ENCODE assay signal across 15 cellular contexts in genomic region chr10:125991009-125991788, GRCh38.
DNase-seq lines count a peak whose midpoint lies in the region; ATAC-seq and TF ChIP-seq lines count a peak whose summit lies in the region.
"Had no signal": no experiment of that assay in that cellular context is flagged by ENCODE, and none has a peak within 500 bp of the region (broad histone marks: within the 10 kb centered on the region; RNA-seq: fewer than 3 reads in every experiment).

No MANE protein-coding gene starts in this region.

- H3K36me3 ChIP-seq in SK-N-SH (replicated peaks in 1 of 2; ENCODE audit: control insufficient read depth in 1 of 2, insufficient read depth in 2 of 2, low read length in 1 of 2) (no peaks in the 10 kb centered on the region), mesenchymal stem cell (ENCODE audit: control insufficient read depth in 1 of 2, insufficient read depth in 2 of 2, low read depth in 1 of 2, low read length in 2 of 2) (peaks cover 3 to 16% of the 10 kb centered on the region in 2 experiments)
- H3K36me3 ChIP-seq: SJSA1 had no signal

- no peak overlapping the region for H2AK5ac ChIP-seq in mesenchymal stem cell (ENCODE audit: low read length, severe bottlenecking)

- no peaks in the 10 kb centered on the region for H3K79me2 ChIP-seq in SK-N-SH (ENCODE audit: insufficient read depth)

- POLR2A ChIA-PET in SK-N-SH (lab: Yijun Ruan, JAX) (interaction anchor here (0.7 kb wide), 1 partner anchor 74 kb away, joined by 4 read pairs; no protein-coding TSS in a partner anchor), activated B cell treated with CpG ODN at 0.5 μM for 24 hours (lab: Charles Lee) (interaction anchor here (0.7 kb wide), 1 partner anchor 710 kb away, joined by 7 read pairs; no protein-coding TSS in a partner anchor)

- no peaks in the 10 kb centered on the region for H3K9me3 ChIP-seq in SK-N-SH
- no peaks in the 10 kb centered on the region for H3K9me3 ChIP-seq in mesenchymal stem cell (ENCODE audit: control insufficient read depth, low read length)
- H3K9me3 ChIP-seq: SJSA1 had no signal

- H3K27ac Mint-ChIP-seq in activated B cell treated with CpG ODN at 0.5 μM for 24 hours, result peak overlapping the region; percentile 18
- H3K27ac Mint-ChIP-seq in osteocyte (ENCODE audit: unreplicated experiment), result no peak overlapping the region
- H3K27ac Mint-ChIP-seq: IgD-negative memory B cell had no signal

- no peaks in the 10 kb centered on the region for H3K27me3 Mint-ChIP-seq in activated B cell treated with CpG ODN at 0.5 μM for 24 hours
- no peaks in the 10 kb centered on the region for H3K27me3 Mint-ChIP-seq in osteocyte (ENCODE audit: unreplicated experiment)
- H3K27me3 Mint-ChIP-seq: IgD-negative memory B cell had no signal

- H3F3A ChIP-seq in SK-N-SH (replicated peaks; ENCODE audit: insufficient read depth), result no peaks in the 10 kb centered on the region

- H3K27ac ChIP-seq in SK-N-SH (ENCODE audit: low read depth in 2 of 2, low read length in 1 of 2) (no peak overlapping the region), mesenchymal stem cell (ENCODE audit: low read length, poor library complexity, severe bottlenecking) (no peak overlapping the region)
- H3K27ac ChIP-seq: RWPE1, SJSA1 had no signal

- ATAC-seq in SK-N-SH treated with all-trans-retinoic acid at 6 μM for 48 hours (no peak), activated B cell treated with CpG ODN at 0.5 μM for 24 hours (ENCODE audit: low read depth) (no peak), HG03196 (IDR thresholded peaks at IDR 0.05; ENCODE audit: unreplicated experiment) (no peak)

- H3K9me3 Mint-ChIP-seq in activated B cell treated with CpG ODN at 0.5 μM for 24 hours (peaks cover 8% of the 10 kb centered on the region), osteocyte (ENCODE audit: unreplicated experiment) (no peaks in the 10 kb centered on the region)

- H3K4me2 ChIP-seq in SK-N-SH (no peak overlapping the region), mesenchymal stem cell (ENCODE audit: low read length, poor library complexity, severe bottlenecking) (no peak overlapping the region)

- no peak for TF ChIP-seq RAD21 in SK-N-SH (IDR thresholded peaks at IDR 0.05; ENCODE audit: low read length)

- no peak overlapping the region for H3K18ac ChIP-seq in mesenchymal stem cell (ENCODE audit: low read depth in 1 of 2, low read length in 2 of 2)

- peak overlapping the region in 1 of 2 experiments; percentile 79 for H3K14ac ChIP-seq in mesenchymal stem cell (ENCODE audit: low read length in 2 of 2)

- H2BK5ac ChIP-seq in mesenchymal stem cell (ENCODE audit: low read depth, low read length, poor library complexity, severe bottlenecking), result no peak overlapping the region

- H4K91ac ChIP-seq in mesenchymal stem cell (ENCODE audit: low read length), result peak overlapping the region; percentile 28

- no peaks in the 10 kb centered on the region for H4K20me1 ChIP-seq in SK-N-SH (ENCODE audit: insufficient read depth)

- H3K4me3 ChIP-seq in SK-N-SH (ENCODE audit: low read depth in 2 of 2, low read length in 1 of 2) (no peak overlapping the region), mesenchymal stem cell (ENCODE audit: insufficient read depth in 1 of 2, low read depth in 1 of 2, low read length in 2 of 2) (no peak overlapping the region)
- H3K4me3 ChIP-seq: SJSA1 had no signal

- H3K9me2 ChIP-seq in SK-N-SH, result no peaks in the 10 kb centered on the region

- no peak overlapping the region for H3K4me3 Mint-ChIP-seq in activated B cell treated with CpG ODN at 0.5 μM for 24 hours
- no peak overlapping the region for H3K4me3 Mint-ChIP-seq in osteocyte (ENCODE audit: unreplicated experiment)
- H3K4me3 Mint-ChIP-seq: IgD-negative memory B cell had no signal

- H3K36me3 Mint-ChIP-seq in activated B cell treated with CpG ODN at 0.5 μM for 24 hours (ENCODE audit: low read depth) (no peaks in the 10 kb centered on the region), osteocyte (ENCODE audit: unreplicated experiment) (no peaks in the 10 kb centered on the region)
- H3K36me3 Mint-ChIP-seq: IgD-negative memory B cell had no signal

- H2BK15ac ChIP-seq in mesenchymal stem cell (ENCODE audit: low read depth, poor library complexity, severe bottlenecking), result peak overlapping the region; percentile 28

- CTCF ChIA-PET in SK-N-SH (lab: Yijun Ruan, JAX) (interaction anchor here (0.7 to 1.4 kb wide), 2 partner anchors 11 to 513 kb away, joined by 3 read pairs; no protein-coding TSS in a partner anchor), activated B cell treated with CpG ODN at 0.5 μM for 24 hours (lab: Charles Lee) (interaction anchor here (1.0 kb wide), 1 partner anchor 46 kb away, joined by 3 read pairs; no protein-coding TSS in a partner anchor)

- H3K4me1 Mint-ChIP-seq in activated B cell treated with CpG ODN at 0.5 μM for 24 hours (peaks cover 18% of the 10 kb centered on the region), osteocyte (ENCODE audit: unreplicated experiment) (peaks cover 3% of the 10 kb centered on the region)
- H3K4me1 Mint-ChIP-seq: IgD-negative memory B cell had no signal

- no peak overlapping the region for H4K8ac ChIP-seq in mesenchymal stem cell (ENCODE audit: low read length)

- H3K9ac ChIP-seq in SK-N-SH (no peak overlapping the region), mesenchymal stem cell (ENCODE audit: low read length) (no peak overlapping the region)

- no peak overlapping the region for H3K4ac ChIP-seq in mesenchymal stem cell (ENCODE audit: low read depth in 1 of 2, low read length in 2 of 2)

- no peak overlapping the region for H3K23ac ChIP-seq in mesenchymal stem cell (ENCODE audit: low read length in 2 of 2)

- intact Hi-C loops in activated B cell treated with CpG ODN at 0.5 μM for 24 hours (cut with micrococcal nuclease) (no loop called here), cardiac septum (cut with DNase I) (no loop called here)

- DNase-seq in SK-N-SH (peak; percentile 33), activated B cell treated with CpG ODN at 0.5 μM for 24 hours (no peak), mesenchymal stem cell (no peak), cardiac septum (ENCODE audit: low spot score) (no peak), osteocyte (ENCODE audit: extremely low spot score, unreplicated experiment) (no peak)
- no peak for DNase-seq in stimulated activated CD4-positive, alpha-beta T cell treated with anti-CD3 and anti-CD28 coated beads, Interleukin-4, amount 100 ng/mL, for 24 hours
- DNase-seq: DMS79, HCEC 1CT, MV-4-11, NCI-H1694 had no signal

- no peaks in the 10 kb centered on the region for H3K79me1 ChIP-seq in mesenchymal stem cell (replicated peaks; ENCODE audit: low read length, poor library complexity, severe bottlenecking)

- no peak overlapping the region for H2AFZ ChIP-seq in SK-N-SH (ENCODE audit: low read depth)
- H2AFZ ChIP-seq in mesenchymal stem cell (ENCODE audit: low read depth, low read length), result no peak overlapping the region

- H3K27me3 ChIP-seq in SK-N-SH (ENCODE audit: insufficient read depth) (no peaks in the 10 kb centered on the region), mesenchymal stem cell (ENCODE audit: control insufficient read depth in 1 of 2, insufficient read depth in 1 of 2, low read length in 2 of 2) (no peaks in the 10 kb centered on the region)
- H3K27me3 ChIP-seq: SJSA1 had no signal

- H3K4me1 ChIP-seq in SK-N-SH (ENCODE audit: control insufficient read depth in 1 of 2, insufficient read depth in 2 of 2, low read depth in 1 of 2, low read length in 1 of 2) (no peaks in the 10 kb centered on the region; a peak in 1 of 4 replicates), mesenchymal stem cell (ENCODE audit: control insufficient read depth, insufficient read depth, low read depth, low read length) (peaks cover 4% of the 10 kb centered on the region)
- H3K4me1 ChIP-seq: SJSA1 had no signal

- no peak overlapping the region for H2BK12ac ChIP-seq in mesenchymal stem cell (ENCODE audit: low read length in 2 of 2)

- TF ChIP-seq EP300 in SK-N-SH (IDR thresholded peaks at IDR 0.05; ENCODE audit: borderline replicate concordance in 1 of 2, low read depth in 1 of 2, low read length in 1 of 2), result no peak

- no peak for TF ChIP-seq CTCF in SK-N-SH (IDR thresholded peaks at IDR 0.05)
- no peak for TF ChIP-seq CTCF in activated B cell treated with CpG ODN at 0.5 μM for 24 hours (IDR thresholded peaks at IDR 0.05)
- no peak for TF ChIP-seq CTCF in osteocyte (IDR thresholded peaks at IDR 0.05)

- no peak overlapping the region for H2BK120ac ChIP-seq in mesenchymal stem cell (ENCODE audit: low read depth, low read length)

- 89% methylated on average over 3 of the region's 3 CpGs for WGBS in SK-N-SH (ENCODE audit: low lambda C conversion rate)
- 96% methylated on average over 3 of the region's 3 CpGs for WGBS in mesenchymal stem cell

TF ChIP-seq in SK-N-SH, 30 proteins besides CTCF, POLR2A, EP300 and RAD21 (continues in another document):
- TF ChIP-seq NFIC (IDR thresholded peaks at IDR 0.05; ENCODE audit: borderline replicate concordance) (no peak), USF1 (IDR thresholded peaks at IDR 0.05; ENCODE audit: borderline replicate concordance, low read depth) (no peak), JUND (IDR thresholded peaks at IDR 0.05) (no peak), TEAD4 (IDR thresholded peaks at IDR 0.05; ENCODE audit: borderline replicate concordance, insufficient read depth) (no peak)
- TF ChIP-seq, protein P1, sequence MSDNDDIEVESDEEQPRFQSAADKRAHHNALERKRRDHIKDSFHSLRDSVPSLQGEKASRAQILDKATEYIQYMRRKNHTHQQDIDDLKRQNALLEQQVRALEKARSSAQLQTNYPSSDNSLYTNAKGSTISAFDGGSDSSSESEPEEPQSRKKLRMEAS (IDR thresholded peaks at IDR 0.05; ENCODE audit: low read depth), result no peak

TF ChIP-seq in SK-N-SH treated with all-trans-retinoic acid at 6 μM for 48 hours, 23 proteins besides CTCF, POLR2A, EP300 and RAD21 (continues in another document):
- TF ChIP-seq, protein P2, sequence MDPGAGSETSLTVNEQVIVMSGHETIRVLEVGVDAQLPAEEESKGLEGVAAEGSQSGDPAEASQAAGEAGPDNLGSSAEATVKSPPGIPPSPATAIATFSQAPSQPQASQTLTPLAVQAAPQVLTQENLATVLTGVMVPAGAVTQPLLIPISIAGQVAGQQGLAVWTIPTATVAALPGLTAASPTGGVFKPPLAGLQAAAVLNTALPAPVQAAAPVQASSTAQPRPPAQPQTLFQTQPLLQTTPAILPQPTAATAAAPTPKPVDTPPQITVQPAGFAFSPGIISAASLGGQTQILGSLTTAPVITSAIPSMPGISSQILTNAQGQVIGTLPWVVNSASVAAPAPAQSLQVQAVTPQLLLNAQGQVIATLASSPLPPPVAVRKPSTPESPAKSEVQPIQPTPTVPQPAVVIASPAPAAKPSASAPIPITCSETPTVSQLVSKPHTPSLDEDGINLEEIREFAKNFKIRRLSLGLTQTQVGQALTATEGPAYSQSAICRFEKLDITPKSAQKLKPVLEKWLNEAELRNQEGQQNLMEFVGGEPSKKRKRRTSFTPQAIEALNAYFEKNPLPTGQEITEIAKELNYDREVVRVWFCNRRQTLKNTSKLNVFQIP (CRISPR knock-in tag; IDR thresholded peaks at IDR 0.05; ENCODE audit: borderline replicate concordance, low read depth), result no peak
- TF ChIP-seq ZNF565 (CRISPR knock-in tag; conservative IDR thresholded peaks at IDR 0.05; ENCODE audit: low read depth) (no peak), PPARA (CRISPR knock-in tag; IDR thresholded peaks at IDR 0.05; ENCODE audit: borderline replicate concordance) (no peak), RARB (CRISPR knock-in tag; IDR thresholded peaks at IDR 0.05) (no peak), SNAI2 (CRISPR knock-in tag; IDR thresholded peaks at IDR 0.05) (no peak), ZNF70 (CRISPR knock-in tag; IDR thresholded peaks at IDR 0.05) (no peak), OSR1 (CRISPR knock-in tag; IDR thresholded peaks at IDR 0.05) (no peak)
